ENCODE assay signal across 1 cellular context in the genomic region with DNA sequence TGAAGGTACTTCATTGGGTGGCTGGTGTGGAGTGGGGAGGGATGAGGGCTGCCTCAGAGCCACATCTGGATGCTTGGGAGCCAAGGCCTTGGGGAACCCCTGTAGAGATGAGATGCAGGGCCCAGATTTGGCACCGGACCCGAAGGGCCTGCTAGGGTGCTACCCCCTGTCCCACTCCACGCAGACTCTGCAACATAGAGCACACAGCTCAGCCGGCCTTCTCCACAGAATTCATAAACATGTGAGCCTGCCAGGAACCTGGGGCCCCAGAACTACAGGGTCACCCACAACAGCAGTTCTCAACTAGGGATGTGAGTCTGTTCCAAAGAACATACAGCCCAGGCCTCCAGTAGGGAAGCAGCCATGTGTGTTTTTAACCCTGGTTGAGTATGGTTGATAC.
TF ChIP-seq lines count a peak whose summit lies in the region.

No MANE protein-coding gene starts in this region.

TF ChIP-seq in IMR-90, 13 proteins besides CTCF, POLR2A, EP300 and RAD21 (continued from another document):
- no peak for TF ChIP-seq CHD1 (IDR thresholded peaks at IDR 0.05; ENCODE audit: low read depth, low read length)
- TF ChIP-seq MAFK (IDR thresholded peaks at IDR 0.05; ENCODE audit: low read depth, low read length): no peak
- TF ChIP-seq FOS (IDR thresholded peaks at IDR 0.05; ENCODE audit: low read depth, low read length): no peak
- TF ChIP-seq, protein P1, sequence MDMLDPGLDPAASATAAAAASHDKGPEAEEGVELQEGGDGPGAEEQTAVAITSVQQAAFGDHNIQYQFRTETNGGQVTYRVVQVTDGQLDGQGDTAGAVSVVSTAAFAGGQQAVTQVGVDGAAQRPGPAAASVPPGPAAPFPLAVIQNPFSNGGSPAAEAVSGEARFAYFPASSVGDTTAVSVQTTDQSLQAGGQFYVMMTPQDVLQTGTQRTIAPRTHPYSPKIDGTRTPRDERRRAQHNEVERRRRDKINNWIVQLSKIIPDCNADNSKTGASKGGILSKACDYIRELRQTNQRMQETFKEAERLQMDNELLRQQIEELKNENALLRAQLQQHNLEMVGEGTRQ (IDR thresholded peaks at IDR 0.05; ENCODE audit: low read depth, low read length): no peak
- no peak for TF ChIP-seq MXI1 (IDR thresholded peaks at IDR 0.05; ENCODE audit: borderline replicate concordance, low read depth, low read length)
- TF ChIP-seq RFX5 (IDR thresholded peaks at IDR 0.05; ENCODE audit: low read depth, low read length): no peak
- TF ChIP-seq SMC3 (IDR thresholded peaks at IDR 0.05; ENCODE audit: low read depth, low read length): no peak
- no peak for TF ChIP-seq BHLHE40 (IDR thresholded peaks at IDR 0.05; ENCODE audit: low read depth, low read length)
